In genomic region chr3:28758115-28758514, GRCh38 we compare ENCODE assay signal across 28 cellular contexts.
"Had no signal": no experiment of that assay in that cellular context is flagged by ENCODE, and none has a peak within 500 bp of the region (broad histone marks: within the 10 kb centered on the region; RNA-seq: fewer than 3 reads in every experiment).

No MANE protein-coding gene starts in this region.

- FAIRE-seq: colon, endometrium, endothelial cell of umbilical vein, frontal cortex had no signal

- ATAC-seq: effector memory CD8-positive, alpha-beta T cell; esophagus mucosa; foreskin keratinocyte; gastrocnemius medialis; gastroesophageal sphincter; heart left ventricle; heart right ventricle had no signal

- DNase-seq: colonic mucosa; cortex of kidney; dermis blood vessel endothelial cell; dorsolateral prefrontal cortex; effector CD4-positive, alpha-beta T cell; effector CD8-positive, alpha-beta T cell; effector memory CD4-positive, alpha-beta T cell; effector memory CD8-positive, alpha-beta T cell; endodermal cell; erythroblast; esophagus squamous epithelium; foreskin fibroblast; foreskin keratinocyte; foreskin melanocyte; gastrocnemius medialis; glutamatergic neuron; head of caudate nucleus; heart left ventricle; heart right ventricle had no signal

- H3K4me3 ChIP-seq: colonic mucosa, coronary artery, dorsolateral prefrontal cortex, esophagus muscularis mucosa, esophagus squamous epithelium, gastrocnemius medialis, gastroesophageal sphincter, heart left ventricle, heart right ventricle had no signal

- H3K27me3 ChIP-seq: colonic mucosa, dorsolateral prefrontal cortex, esophagus muscularis mucosa, esophagus squamous epithelium, foreskin keratinocyte, gastrocnemius medialis, gastroesophageal sphincter, heart left ventricle, heart right ventricle had no signal

- H3K4me1 ChIP-seq: colonic mucosa, esophagus muscularis mucosa, esophagus squamous epithelium, foreskin keratinocyte, gastrocnemius medialis, gastroesophageal sphincter had no signal

- H3K27ac ChIP-seq: colonic mucosa, coronary artery, dorsolateral prefrontal cortex, epithelial cell of prostate, esophagus muscularis mucosa, esophagus squamous epithelium, foreskin keratinocyte, gastrocnemius medialis, gastroesophageal sphincter, heart left ventricle, heart right ventricle had no signal

- H3K9me3 ChIP-seq: colonic mucosa, esophagus muscularis mucosa, esophagus squamous epithelium, gastrocnemius medialis, gastroesophageal sphincter had no signal

- H3K36me3 ChIP-seq: colonic mucosa, esophagus muscularis mucosa, esophagus squamous epithelium, gastrocnemius medialis, gastroesophageal sphincter, heart left ventricle, heart right ventricle had no signal
